8 cellular contexts compared by ENCODE assay signal in the genomic region with DNA sequence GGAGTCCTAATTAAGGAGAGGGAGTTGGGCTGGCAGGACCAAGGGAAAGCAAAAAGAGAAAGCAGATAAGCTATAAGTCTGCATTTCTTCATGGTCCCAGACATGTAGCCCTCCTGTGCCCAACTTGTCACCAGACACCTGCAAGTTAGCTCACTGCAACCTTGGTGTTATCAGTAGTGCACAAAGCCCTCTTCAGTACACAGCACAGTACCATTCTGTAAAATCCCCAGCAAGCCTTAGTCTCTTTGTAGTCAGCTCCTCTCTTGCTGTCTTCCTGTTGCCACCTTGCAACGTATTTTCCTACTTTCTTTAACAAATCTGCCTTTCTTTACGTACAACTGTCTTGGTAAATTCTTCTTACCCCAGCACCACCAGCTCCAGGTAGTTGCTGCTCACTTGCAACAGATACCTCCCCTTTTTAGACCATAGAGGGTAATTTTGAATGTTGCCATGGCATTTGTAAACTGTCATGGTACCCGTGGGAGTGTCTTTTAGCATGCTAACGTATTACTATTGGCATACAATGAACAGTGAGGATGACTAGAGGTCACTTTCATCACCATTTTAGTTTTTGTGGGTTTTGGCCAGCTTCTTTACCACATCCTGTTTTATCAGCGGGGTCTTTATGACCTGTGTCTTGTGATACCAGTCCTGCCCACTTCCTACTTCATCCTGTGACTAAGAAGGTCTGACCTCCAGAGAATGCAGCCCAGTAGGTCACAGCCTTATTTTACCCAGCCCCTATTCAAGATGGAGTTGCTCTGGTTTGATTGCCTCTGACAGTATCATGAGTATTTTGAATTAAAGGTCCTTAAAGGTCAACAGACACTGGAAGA. TPM values are rescaled to one million over a fixed set of nuclear protein-coding genes. Genes with fewer than 3 reads are reported as not detected.
DNase-seq lines count a peak whose midpoint lies in the region; ATAC-seq and TF ChIP-seq lines count a peak whose summit lies in the region.

No MANE protein-coding gene starts in this region.

- peaks cover 28% of the 10 kb centered on the region for H3K9me3 Mint-ChIP-seq in endodermal cell

- H3K36me3 Mint-ChIP-seq in endodermal cell (ENCODE audit: low read depth): peaks cover 6% of the 10 kb centered on the region

- DNase-seq in AML-193 (lab: John Stamatoyannopoulos, UW) (peak; percentile 38 to 43), amniotic epithelial cell (ENCODE audit: low read depth) (peak; percentile 49), endodermal cell (no peak), NCI-H446 treated with DMSO at 0.1 percent for 48 hours (lab: John Stamatoyannopoulos, UW) (no peak)
- DNase-seq in stimulated activated CD4-positive, alpha-beta T cell treated with anti-CD3 and anti-CD28 coated beads, Interleukin-12 subunit alpha, Interleukin-12 subunit beta, amount 100 ng/mL, for 4 hours: no peak

- no peaks in the 10 kb centered on the region for H3K27me3 ChIP-seq in endodermal cell (ENCODE audit: control insufficient read depth, insufficient read depth, low read length, poor library complexity, severe bottlenecking)

- H3K4me3 ChIP-seq in endodermal cell (ENCODE audit: low read length): no peak overlapping the region

- H3K4me3 Mint-ChIP-seq in endodermal cell: no peak overlapping the region

- H3K27ac Mint-ChIP-seq in endodermal cell: no peak overlapping the region

- no peaks in the 10 kb centered on the region for H3K4me1 ChIP-seq in endodermal cell (ENCODE audit: control insufficient read depth, insufficient read depth, low read length)

- H3K9ac ChIP-seq in endodermal cell (ENCODE audit: extremely low read depth, low read length, poor library complexity, severe bottlenecking): no peak overlapping the region

- H3K4me1 Mint-ChIP-seq in endodermal cell: peaks cover 17% of the 10 kb centered on the region

- H3K27me3 Mint-ChIP-seq in endodermal cell (ENCODE audit: insufficient read depth): peaks cover 11% of the 10 kb centered on the region

- no peaks in the 10 kb centered on the region for H3K36me3 ChIP-seq in endodermal cell (ENCODE audit: control insufficient read depth, insufficient read depth, low read length)

- no peak for TF ChIP-seq CTCF in endodermal cell (conservative IDR thresholded peaks at IDR 0.05)

- peak; percentile 91 for ATAC-seq in GM19452 (IDR thresholded peaks at IDR 0.05; ENCODE audit: unreplicated experiment)
- peak; percentile 86 for ATAC-seq in HG03432 (IDR thresholded peaks at IDR 0.05; ENCODE audit: unreplicated experiment)
- ATAC-seq in SK-N-SH treated with all-trans-retinoic acid at 6 μM for 48 hours: no peak

- H3K27ac ChIP-seq in endodermal cell (ENCODE audit: low read depth, low read length): no peak overlapping the region

- H3K9me3 ChIP-seq in endodermal cell (ENCODE audit: control insufficient read depth, low read length): no peaks in the 10 kb centered on the region

- WGBS in endodermal cell (ENCODE audit: insufficient coverage in 1 of 2, insufficient read length in 1 of 2), 2 experiments: 69 to 87% methylated on average over 2 to 5 of the region's 5 CpGs

TF ChIP-seq in SK-N-SH treated with all-trans-retinoic acid at 6 μM for 48 hours, 23 proteins besides CTCF, POLR2A, EP300 and RAD21:
- TF ChIP-seq TCF4 (CRISPR knock-in tag; IDR thresholded peaks at IDR 0.05; ENCODE audit: borderline replicate concordance): no peak
- TF ChIP-seq, protein P1, sequence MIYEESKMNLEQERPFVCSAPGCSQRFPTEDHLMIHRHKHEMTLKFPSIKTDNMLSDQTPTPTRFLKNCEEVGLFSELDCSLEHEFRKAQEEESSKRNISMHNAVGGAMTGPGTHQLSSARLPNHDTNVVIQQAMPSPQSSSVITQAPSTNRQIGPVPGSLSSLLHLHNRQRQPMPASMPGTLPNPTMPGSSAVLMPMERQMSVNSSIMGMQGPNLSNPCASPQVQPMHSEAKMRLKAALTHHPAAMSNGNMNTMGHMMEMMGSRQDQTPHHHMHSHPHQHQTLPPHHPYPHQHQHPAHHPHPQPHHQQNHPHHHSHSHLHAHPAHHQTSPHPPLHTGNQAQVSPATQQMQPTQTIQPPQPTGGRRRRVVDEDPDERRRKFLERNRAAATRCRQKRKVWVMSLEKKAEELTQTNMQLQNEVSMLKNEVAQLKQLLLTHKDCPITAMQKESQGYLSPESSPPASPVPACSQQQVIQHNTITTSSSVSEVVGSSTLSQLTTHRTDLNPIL (CRISPR knock-in tag; IDR thresholded peaks at IDR 0.05; ENCODE audit: low read depth): no peak
- TF ChIP-seq SNAI2 (CRISPR knock-in tag; IDR thresholded peaks at IDR 0.05): no peak
- TF ChIP-seq, protein P2, sequence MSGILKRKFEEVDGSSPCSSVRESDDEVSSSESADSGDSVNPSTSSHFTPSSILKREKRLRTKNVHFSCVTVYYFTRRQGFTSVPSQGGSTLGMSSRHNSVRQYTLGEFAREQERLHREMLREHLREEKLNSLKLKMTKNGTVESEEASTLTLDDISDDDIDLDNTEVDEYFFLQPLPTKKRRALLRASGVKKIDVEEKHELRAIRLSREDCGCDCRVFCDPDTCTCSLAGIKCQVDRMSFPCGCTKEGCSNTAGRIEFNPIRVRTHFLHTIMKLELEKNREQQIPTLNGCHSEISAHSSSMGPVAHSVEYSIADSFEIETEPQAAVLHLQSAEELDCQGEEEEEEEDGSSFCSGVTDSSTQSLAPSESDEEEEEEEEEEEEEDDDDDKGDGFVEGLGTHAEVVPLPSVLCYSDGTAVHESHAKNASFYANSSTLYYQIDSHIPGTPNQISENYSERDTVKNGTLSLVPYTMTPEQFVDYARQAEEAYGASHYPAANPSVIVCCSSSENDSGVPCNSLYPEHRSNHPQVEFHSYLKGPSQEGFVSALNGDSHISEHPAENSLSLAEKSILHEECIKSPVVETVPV (CRISPR knock-in tag; IDR thresholded peaks at IDR 0.05): no peak
- no peak for TF ChIP-seq OSR1 (CRISPR knock-in tag; IDR thresholded peaks at IDR 0.05)
- TF ChIP-seq ZFP3 (CRISPR knock-in tag; IDR thresholded peaks at IDR 0.05): no peak
- TF ChIP-seq ZFP30 (CRISPR knock-in tag; IDR thresholded peaks at IDR 0.05): no peak
- no peak for TF ChIP-seq ISL1 (CRISPR knock-in tag; IDR thresholded peaks at IDR 0.05)

RNA-seq across cellular contexts. Expression of a gene that starts 28.3 kb away (rescaled TPM):
- total RNA-seq in endodermal cell: 100 to 1,000 TPM; 133 to 220 TPM
- 128 TPM for polyA plus RNA-seq in endodermal cell (2013, experiment 1 of 2)
- 136 TPM for polyA plus RNA-seq in endodermal cell (2013, experiment 2 of 2)

Comparison
In these comparisons a context has a peak if more than half of its experiments do, and no peak if none do; other contexts are left out.
1. DNase-seq: peak in AML-193 (2 of 2) and amniotic epithelial cell (single experiment); none in endodermal cell (single experiment), NCI-H446 treated with DMSO at 0.1 percent for 48 hours (single experiment) and stimulated activated CD4-positive, alpha-beta T cell treated with anti-CD3 and anti-CD28 coated beads, Interleukin-12 subunit alpha, Interleukin-12 subunit beta, amount 100 ng/mL, for 4 hours (single experiment).